In genomic region chr18:13800505-13801259, GRCh38 we compare ENCODE assay signal across 8 cellular contexts. TPM values are rescaled to one million over a fixed set of nuclear protein-coding genes. Genes with fewer than 3 reads are reported as not detected.
DNase-seq lines count a peak whose midpoint lies in the region; ATAC-seq and TF ChIP-seq lines count a peak whose summit lies in the region.

No MANE protein-coding gene starts in this region.

- peak; percentile 83 to 93 for ATAC-seq in activated naive CD4-positive, alpha-beta T cell treated with anti-CD3 and anti-CD28 coated beads, Interleukin-2, amount 50 U/mL, for 72 hours
- ATAC-seq in heart left ventricle, result peak; percentile 89 to 98 (median 94)

- no peak overlapping the region for H2BK5ac ChIP-seq in H9 (ENCODE audit: insufficient read length, low read length)

- no CpG with 5 or more reads among the region's 30 CpGs for WGBS in H9 (ENCODE audit: extremely low coverage, insufficient read length, low lambda C conversion rate)
- WGBS in heart left ventricle, 4 donors, result 16 to 44% (median 20%) methylated on average over 9 to 30 of the region's 30 CpGs

- H2AK5ac ChIP-seq in H9 (ENCODE audit: insufficient read length, low read length), result no peak overlapping the region

- no peak overlapping the region for H4K91ac ChIP-seq in H9 (ENCODE audit: insufficient read length, low read depth, low read length)

- H2BK12ac ChIP-seq in H9 (ENCODE audit: insufficient read length, low read depth, low read length), result no peak overlapping the region

- H3K4me1 Mint-ChIP-seq in H9 (peaks cover 35 to 46% of the 10 kb centered on the region in 2 experiments), progenitor cell of endocrine pancreas (ENCODE audit: low read depth) (peaks cover 3% of the 10 kb centered on the region)

- H2AFZ ChIP-seq in H9 (ENCODE audit: low read length), result no peak overlapping the region

- peaks cover 0 to 3% of the 10 kb centered on the region in 2 experiments; a peak in 1 of 5 replicates for H3K9me3 Mint-ChIP-seq in H9
- H3K9me3 Mint-ChIP-seq in activated naive CD4-positive, alpha-beta T cell treated with anti-CD3 and anti-CD28 coated beads, Interleukin-2, amount 50 U/mL, for 72 hours, result no peaks in the 10 kb centered on the region
- H3K9me3 Mint-ChIP-seq in progenitor cell of endocrine pancreas (ENCODE audit: low read depth), result no peaks in the 10 kb centered on the region

- no peak overlapping the region for H2BK120ac ChIP-seq in H9 (ENCODE audit: low read depth, low read length, poor library complexity, severe bottlenecking)

- no peak overlapping the region for H3K4ac ChIP-seq in H9 (ENCODE audit: low read depth, low read length)

- H3K79me2 ChIP-seq in H9 (ENCODE audit: insufficient read depth, low read length), result no peaks in the 10 kb centered on the region

- intact Hi-C loops in heart left ventricle (cut with DNase I), result loop anchor here in 5 of 10 donors (5.0 to 10.0 kb wide), 6 partner anchors 56 to 686 kb away; partner anchors contain the start of gene LDLRAD4 (in 1 of the 5)

- H3K4me3 ChIP-seq in BJ (ENCODE audit: low read depth, low read length), result no peak overlapping the region
- H3K4me3 ChIP-seq in NT2/D1 (ENCODE audit: insufficient read length, low read depth), result peak overlapping the region; percentile 13
- H3K4me3 ChIP-seq in heart left ventricle, result peak overlapping the region in 10 of 12 donors; percentile 6 to 49 (median 33)

- no peaks in the 10 kb centered on the region for H3K36me3 ChIP-seq in BJ (ENCODE audit: control insufficient read depth, insufficient read depth, low read length)
- no peaks in the 10 kb centered on the region for H3K36me3 ChIP-seq in NT2/D1 (ENCODE audit: insufficient read depth, insufficient read length, low read length)
- no peaks in the 10 kb centered on the region for H3K36me3 ChIP-seq in heart left ventricle

- no peak overlapping the region for H3T11ph ChIP-seq in H9 (ENCODE audit: low read length)

- H3K9me3 ChIP-seq in H9 (ENCODE audit: control insufficient read depth, low read depth, low read length) (no peaks in the 10 kb centered on the region), NT2/D1 (ENCODE audit: insufficient read depth, low read length) (no peaks in the 10 kb centered on the region), heart left ventricle (no peaks in the 10 kb centered on the region)

- H4K5ac ChIP-seq in H9 (ENCODE audit: insufficient read length, low read depth, low read length), result no peak overlapping the region

- H3K14ac ChIP-seq in H9 (ENCODE audit: insufficient read depth, low read length), result no peak overlapping the region

- POLR2A ChIA-PET in BJ (lab: Charles Lee), result no interaction called here

- no peak for TF ChIP-seq POLR2A in heart left ventricle (IDR thresholded peaks at IDR 0.05)

- no peaks in the 10 kb centered on the region for H3K79me1 ChIP-seq in H9 (ENCODE audit: insufficient read depth, low read depth, low read length, poor library complexity, severe bottlenecking)

- no peak overlapping the region for H3K9ac ChIP-seq in H9 (ENCODE audit: extremely low read depth, insufficient read length, low read length)
- peak overlapping the region; percentile 66 for H3K9ac ChIP-seq in NT2/D1 (ENCODE audit: insufficient read length, low read depth)

- H3K18ac ChIP-seq in H9 (ENCODE audit: insufficient read length, low read depth, low read length), result no peak overlapping the region

- TF ChIP-seq CTCF in BJ (IDR thresholded peaks at IDR 0.05; ENCODE audit: insufficient read depth, low read depth, low read length), result 0 out of 2 replicates have a peak, but pooled peaks have one; percentile 18
- peak; percentile 51 for TF ChIP-seq CTCF in H9 (conservative IDR thresholded peaks at IDR 0.05)
- peak; percentile 26 to 66 (median 50) for TF ChIP-seq CTCF in heart left ventricle (IDR thresholded peaks at IDR 0.05)
- TF ChIP-seq CTCF in progenitor cell of endocrine pancreas (IDR thresholded peaks at IDR 0.05; ENCODE audit: unreplicated experiment), result peak; percentile 59

- peak overlapping the region; percentile 82 for H3K4me2 ChIP-seq in H9 (ENCODE audit: insufficient read depth, insufficient read length, low read length)

- H3K27ac Mint-ChIP-seq in H9 (no peak overlapping the region), progenitor cell of endocrine pancreas (peak overlapping the region; percentile 65)
- no peak overlapping the region for H3K27ac Mint-ChIP-seq in activated naive CD4-positive, alpha-beta T cell treated with anti-CD3 and anti-CD28 coated beads, Interleukin-2, amount 50 U/mL, for 72 hours

- H3K36me3 Mint-ChIP-seq in H9 (ENCODE audit: insufficient read depth in 1 of 3, low read depth in 3 of 3) (peaks cover 2 to 4% (median 4%) of the 10 kb centered on the region in 3 experiments; a peak in 4 of 7 replicates), progenitor cell of endocrine pancreas (ENCODE audit: insufficient read depth) (no peaks in the 10 kb centered on the region)
- H3K36me3 Mint-ChIP-seq in activated naive CD4-positive, alpha-beta T cell treated with anti-CD3 and anti-CD28 coated beads, Interleukin-2, amount 50 U/mL, for 72 hours, result peaks cover 0 to 4% of the 10 kb centered on the region in 2 donors

- H3K23me2 ChIP-seq in H9 (ENCODE audit: insufficient read length, low read depth, low read length, poor library complexity, severe bottlenecking), result peaks cover 8% of the 10 kb centered on the region

- H2BK20ac ChIP-seq in H9 (ENCODE audit: low read depth, low read length, poor library complexity, severe bottlenecking), result no peak overlapping the region

- no peak overlapping the region for H3K56ac ChIP-seq in H9 (ENCODE audit: insufficient read length, low read depth, low read length)

- H4K20me1 ChIP-seq in H9 (ENCODE audit: control insufficient read depth, insufficient read depth, insufficient read length), result no peaks in the 10 kb centered on the region

- H3K27me3 ChIP-seq in BJ (ENCODE audit: control insufficient read depth, insufficient read depth, low read length), result peaks cover 5% of the 10 kb centered on the region; the same call in 1 of the 2 replicates
- no peaks in the 10 kb centered on the region for H3K27me3 ChIP-seq in H9 (ENCODE audit: insufficient read depth, low read length)
- peaks cover 19% of the 10 kb centered on the region for H3K27me3 ChIP-seq in NT2/D1 (ENCODE audit: insufficient read depth, insufficient read length)
- H3K27me3 ChIP-seq in heart left ventricle, result peaks cover 0 to 30% (median 0%) of the 10 kb centered on the region in 9 donors

- H3K27me3 Mint-ChIP-seq in H9 (ENCODE audit: low read depth) (peaks cover 22% of the 10 kb centered on the region), progenitor cell of endocrine pancreas (peaks cover 30% of the 10 kb centered on the region)

- H3K4me1 ChIP-seq in H9 (ENCODE audit: insufficient read depth, low read length) (peaks cover 2% of the 10 kb centered on the region; the same call in 1 of the 2 replicates), NT2/D1 (ENCODE audit: insufficient read depth, insufficient read length) (peaks cover 2% of the 10 kb centered on the region), heart left ventricle (peaks cover 0 to 15% (median 4%) of the 10 kb centered on the region in 12 donors)

- peak overlapping the region; percentile 62 to 76 for H3K4me3 Mint-ChIP-seq in H9
- peak overlapping the region; percentile 70 for H3K4me3 Mint-ChIP-seq in progenitor cell of endocrine pancreas (ENCODE audit: low read depth)

- H4K8ac ChIP-seq in H9 (replicated peaks; ENCODE audit: insufficient read length, low read depth, low read length), result no peak overlapping the region

- CTCF ChIA-PET in BJ (lab: Yijun Ruan, JAX), result interaction anchor here (2.5 kb wide), 1 partner anchor 12 kb away, joined by 10 read pairs; no protein-coding TSS in a partner anchor

- H2BK15ac ChIP-seq in H9 (ENCODE audit: low read depth, low read length), result no peak overlapping the region

- DNase-seq in BJ (ENCODE audit: low read depth) (no peak), H9 (peak; percentile 76), NT2/D1 (ENCODE audit: low read depth, low spot score) (no peak), heart left ventricle (peak; percentile 65 to 85 (median 76)), progenitor cell of endocrine pancreas (ENCODE audit: low spot score, unreplicated experiment) (peak; percentile 69), NK-92 (lab: John Stamatoyannopoulos, UW; ENCODE audit: unreplicated experiment) (no peak), NCI-H446 treated with DMSO at 0.1 percent for 48 hours (lab: John Stamatoyannopoulos, UW) (no peak)
- peak in 1 of 2 donors; percentile 61 for DNase-seq in activated naive CD4-positive, alpha-beta T cell treated with anti-CD3 and anti-CD28 coated beads, Interleukin-2, amount 50 U/mL, for 72 hours (ENCODE audit: low spot score in 2 of 2)

- no peak overlapping the region for H3K27ac ChIP-seq in H9 (ENCODE audit: insufficient read length, low read depth, low read length)
- no peak overlapping the region for H3K27ac ChIP-seq in heart left ventricle

- no peak overlapping the region for H3K23ac ChIP-seq in H9 (ENCODE audit: insufficient read length, low read depth, low read length)

RNA-seq across cellular contexts. Expression of gene MC5R, which starts 23.3 kb away (rescaled TPM):
- polyA plus RNA-seq in BJ (2011; rRNA removed) (not detected in 2 replicates), heart left ventricle (not detected)
- not detected in 2 replicates for polyA minus RNA-seq in BJ (2011; rRNA and poly(A)+ RNA removed)
- total RNA-seq in H9 (2021) (not detected in 2 replicates), heart left ventricle (not detected), progenitor cell of endocrine pancreas (not detected in 2 replicates)
- total RNA-seq in activated naive CD4-positive, alpha-beta T cell treated with anti-CD3 and anti-CD28 coated beads, Interleukin-2, amount 50 U/mL, for 72 hours, result not detected

Comparison
In these comparisons a context has a peak if more than half of its experiments do, and no peak if none do; other contexts are left out.
1. DNase-seq: peak in H9 (single experiment), heart left ventricle (5 of 5) and progenitor cell of endocrine pancreas (single experiment); none in BJ (single experiment), NT2/D1 (single experiment), NK-92 (single experiment) and NCI-H446 treated with DMSO at 0.1 percent for 48 hours (single experiment).
2. Peak in every context shown above with its lines, with median percentiles within 50 percentile points of each other: CTCF ChIP-seq.